Comparison of ENCODE assay signal across 1 cellular context in the genomic region with DNA sequence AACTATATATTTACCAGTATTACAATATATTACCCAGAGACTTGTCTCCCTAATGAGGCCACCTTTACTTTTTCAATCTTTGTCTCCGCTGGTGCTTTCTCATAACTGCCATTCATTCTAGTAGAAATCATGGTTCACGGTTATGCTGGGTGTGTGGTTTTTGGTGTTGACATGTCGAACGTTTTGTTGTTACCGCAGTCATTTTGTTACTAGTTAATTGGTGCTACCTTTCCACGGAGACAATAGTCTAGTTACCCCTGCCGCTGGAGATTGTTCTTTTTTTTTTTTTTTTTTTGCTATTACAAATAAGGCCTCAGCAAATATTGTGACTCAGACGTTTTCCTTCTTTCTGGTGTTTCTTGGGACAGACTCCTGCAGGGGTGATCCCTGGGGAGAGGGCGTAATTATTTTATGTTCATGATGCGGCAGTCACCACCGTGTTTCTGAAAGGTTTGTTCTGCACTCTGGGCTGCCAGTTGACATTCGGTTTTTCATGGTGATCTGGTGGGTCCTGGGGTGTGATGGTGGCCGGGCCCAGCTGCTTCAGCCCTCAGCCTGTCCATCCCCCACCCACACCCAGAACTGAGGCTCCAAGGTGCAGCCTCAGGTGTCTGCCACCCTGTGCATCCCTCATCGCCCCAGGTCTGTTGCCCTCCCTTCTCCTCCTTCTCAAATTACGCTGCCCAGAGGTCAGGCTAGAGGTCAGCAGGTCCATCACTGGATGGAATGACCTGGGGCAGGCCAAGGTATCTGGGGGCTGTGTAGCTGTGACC.
TF ChIP-seq lines count a peak whose summit lies in the region.

No MANE protein-coding gene starts in this region.

TF ChIP-seq in HCT116, 20 proteins besides CTCF, POLR2A, EP300 and RAD21 (continued from another document):
- TF ChIP-seq SRF (IDR thresholded peaks at IDR 0.05; ENCODE audit: low read depth) (no peak), YY1 (IDR thresholded peaks at IDR 0.05; ENCODE audit: extremely low read depth, insufficient replicate concordance, low read depth, low read length) (no peak), TCF7L2 (IDR thresholded peaks at IDR 0.05; ENCODE audit: borderline replicate concordance, extremely low read depth, insufficient read depth, insufficient read length) (no peak), ELF1 (IDR thresholded peaks at IDR 0.05; ENCODE audit: borderline replicate concordance, low read depth) (no peak), REST (IDR thresholded peaks at IDR 0.05; ENCODE audit: low read depth) (no peak), SIN3A (IDR thresholded peaks at IDR 0.05; ENCODE audit: low read depth) (no peak)
